ENCODE assay signal across 8 cellular contexts in genomic region chr11:107598225-107599139, GRCh38. TPM values are rescaled to one million over a fixed set of nuclear protein-coding genes. Genes with fewer than 3 reads are reported as not detected.
DNase-seq lines count a peak whose midpoint lies in the region; ATAC-seq, FAIRE-seq and TF ChIP-seq lines count a peak whose summit lies in the region.

No MANE protein-coding gene starts in this region.

- H3K9ac ChIP-seq in Loucy (ENCODE audit: low read depth, low read length, poor library complexity, severe bottlenecking) (no peak overlapping the region), endothelial cell of umbilical vein (replicated peaks; ENCODE audit: extremely low read depth, insufficient read depth, low read length) (no peak overlapping the region)

- no peak overlapping the region for H3K4me3 Mint-ChIP-seq in natural killer cell treated with Interleukin-12 subunit alpha and Interleukin-12 subunit beta and Interleukin-15 and Interleukin-18, amount 100 ng/mL, for 72 hours

- no peaks in the 10 kb centered on the region for H3K9me2 ChIP-seq in Loucy (replicated peaks; ENCODE audit: low read depth, low read length)

- no peak overlapping the region for H2AFZ ChIP-seq in Loucy (ENCODE audit: low read length)
- H2AFZ ChIP-seq in endothelial cell of umbilical vein (ENCODE audit: low read depth, low read length) = no peak overlapping the region

- H3K27ac ChIP-seq in endothelial cell of umbilical vein (ENCODE audit: insufficient read depth, low read depth, low read length) (no peak overlapping the region), thyroid gland (no peak overlapping the region)

- DNase-seq in DMS53 (lab: John Stamatoyannopoulos, UW) (peak; percentile 51), DMS53 treated with DMSO at 0.1 percent for 48 hours (lab: John Stamatoyannopoulos, UW; ENCODE audit: unreplicated experiment) (no peak), endothelial cell of umbilical vein (ENCODE audit: low read depth, low spot score) (peak; percentile 63), thyroid gland (peak; percentile 17 to 32)
- no peak for DNase-seq in natural killer cell treated with Interleukin-12 subunit alpha and Interleukin-12 subunit beta and Interleukin-15 and Interleukin-18, amount 100 ng/mL, for 72 hours (ENCODE audit: low spot score)

- POLR2A ChIA-PET in endothelial cell of umbilical vein (lab: Charles Lee) = no interaction called here

- CTCF ChIA-PET in endothelial cell of umbilical vein (lab: Charles Lee) = interaction anchor here (0.9 to 11.8 kb wide), 9 partner anchors 10 to 89 kb away, joined by 3 to 177 read pairs (median 8); no protein-coding TSS in a partner anchor

- TF ChIP-seq POLR2A in endothelial cell of umbilical vein (IDR thresholded peaks at IDR 0.05; ENCODE audit: low read depth, low read length) = no peak
- TF ChIP-seq POLR2A in thyroid gland (IDR thresholded peaks at IDR 0.05) = no peak

- no TSS peak for BruUV-seq in endothelial cell of umbilical vein (replicated peaks; lab: Mats Ljungman, UMichigan)

- no peaks in the 10 kb centered on the region for H4K20me1 ChIP-seq in Loucy (ENCODE audit: insufficient read depth, low read length, poor library complexity, severe bottlenecking)
- H4K20me1 ChIP-seq in endothelial cell of umbilical vein (replicated peaks; ENCODE audit: control insufficient read depth, extremely low read depth, insufficient read depth, low read length) = no peaks in the 10 kb centered on the region

- H3K9me3 ChIP-seq in Loucy (ENCODE audit: insufficient read depth, low read depth, low read length) = no peaks in the 10 kb centered on the region
- H3K9me3 ChIP-seq in endothelial cell of umbilical vein (replicated peaks; ENCODE audit: control insufficient read depth, insufficient read depth, low read length) = no peaks in the 10 kb centered on the region
- no peaks in the 10 kb centered on the region for H3K9me3 ChIP-seq in thyroid gland

- no peaks in the 10 kb centered on the region for H3K9me3 Mint-ChIP-seq in natural killer cell treated with Interleukin-12 subunit alpha and Interleukin-12 subunit beta and Interleukin-15 and Interleukin-18, amount 100 ng/mL, for 72 hours

- ATAC-seq in GM21515 (IDR thresholded peaks at IDR 0.05; ENCODE audit: unreplicated experiment) (peak; percentile 62), HG03378 (IDR thresholded peaks at IDR 0.05; ENCODE audit: unreplicated experiment) (no peak)
- ATAC-seq in natural killer cell treated with Interleukin-12 subunit alpha and Interleukin-12 subunit beta and Interleukin-15 and Interleukin-18, amount 100 ng/mL, for 72 hours = no peak

- dilution Hi-C loops in endothelial cell of umbilical vein (cut with MboI; ENCODE audit: extremely low pct_ligation_motif_present, low sequenced_read_pairs) = no loop called here

- WGBS in thyroid gland, 2 donors = 60% methylated on average over 6 of the region's 6 CpGs

- H3K27ac Mint-ChIP-seq in natural killer cell treated with Interleukin-12 subunit alpha and Interleukin-12 subunit beta and Interleukin-15 and Interleukin-18, amount 100 ng/mL, for 72 hours = no peak overlapping the region

- H3K36me3 Mint-ChIP-seq in natural killer cell treated with Interleukin-12 subunit alpha and Interleukin-12 subunit beta and Interleukin-15 and Interleukin-18, amount 100 ng/mL, for 72 hours = no peaks in the 10 kb centered on the region

- H3K27me3 Mint-ChIP-seq in natural killer cell treated with Interleukin-12 subunit alpha and Interleukin-12 subunit beta and Interleukin-15 and Interleukin-18, amount 100 ng/mL, for 72 hours = peaks cover 38 to 52% of the 10 kb centered on the region in 2 donors

- FAIRE-seq in endothelial cell of umbilical vein (lab: Jason Lieb, UNC) = peak; percentile 81

- no peak overlapping the region for H3K4me2 ChIP-seq in Loucy (ENCODE audit: low read depth, low read length, poor library complexity, severe bottlenecking)
- H3K4me2 ChIP-seq in endothelial cell of umbilical vein (ENCODE audit: insufficient read depth, low read length) = no peak overlapping the region

- no peaks in the 10 kb centered on the region for H3K79me2 ChIP-seq in Loucy (ENCODE audit: insufficient read depth, low read length)
- no peaks in the 10 kb centered on the region for H3K79me2 ChIP-seq in endothelial cell of umbilical vein (ENCODE audit: control insufficient read depth, insufficient read depth, low read length)

- TF ChIP-seq CTCF in Loucy (conservative IDR thresholded peaks at IDR 0.05; ENCODE audit: low read length) = peak; percentile 67
- peak; percentile 77 to 81 for TF ChIP-seq CTCF in endothelial cell of umbilical vein (IDR thresholded peaks at IDR 0.05; ENCODE audit: extremely low read depth in 1 of 2, insufficient read depth in 1 of 2, low read depth in 1 of 2, low read length in 2 of 2)
- peak in 1 of 6 experiments; percentile 33 for TF ChIP-seq CTCF in thyroid gland (IDR thresholded peaks at IDR 0.05)

- H3F3A ChIP-seq in Loucy (ENCODE audit: low read depth) = no peaks in the 10 kb centered on the region

- H3K4me3 ChIP-seq in Loucy (ENCODE audit: low read length, poor library complexity, severe bottlenecking) (no peak overlapping the region), endothelial cell of umbilical vein (replicated peaks in 1 of 3; ENCODE audit: insufficient read depth in 1 of 3, low read depth in 1 of 3, low read length in 3 of 3) (no peak overlapping the region), thyroid gland (replicated peaks in 1 of 3) (no peak overlapping the region)

- no peaks in the 10 kb centered on the region for H3K4me1 ChIP-seq in Loucy (ENCODE audit: insufficient read depth, low read length, poor library complexity, severe bottlenecking)
- no peaks in the 10 kb centered on the region for H3K4me1 ChIP-seq in endothelial cell of umbilical vein (ENCODE audit: control insufficient read depth, extremely low read depth, insufficient read depth, low read length)
- H3K4me1 ChIP-seq in thyroid gland = no peaks in the 10 kb centered on the region

- intact Hi-C loops in endothelial cell of umbilical vein (cut with micrococcal nuclease) = loop anchor here (1.0 kb wide), 1 partner anchor 91 kb away; no protein-coding TSS in a partner anchor
- intact Hi-C loops in thyroid gland (cut with DNase I) = no loop called here

- H3K9me1 ChIP-seq in endothelial cell of umbilical vein (replicated peaks; ENCODE audit: control insufficient read depth, extremely low read depth, insufficient read depth, low read length) = no peaks in the 10 kb centered on the region

- no peaks in the 10 kb centered on the region for H3K4me1 Mint-ChIP-seq in natural killer cell treated with Interleukin-12 subunit alpha and Interleukin-12 subunit beta and Interleukin-15 and Interleukin-18, amount 100 ng/mL, for 72 hours (ENCODE audit: low read depth in 2 of 2)

- H3K27me3 ChIP-seq in Loucy (ENCODE audit: insufficient read depth, low read length, poor library complexity, severe bottlenecking) = no peaks in the 10 kb centered on the region
- peaks cover 2 to 19% of the 10 kb centered on the region in 2 experiments for H3K27me3 ChIP-seq in endothelial cell of umbilical vein (ENCODE audit: control insufficient read depth in 2 of 2, insufficient read depth in 2 of 2, low read length in 2 of 2)
- no peaks in the 10 kb centered on the region for H3K27me3 ChIP-seq in thyroid gland

- H3K36me3 ChIP-seq in Loucy (ENCODE audit: insufficient read depth, low read length) = no peaks in the 10 kb centered on the region
- H3K36me3 ChIP-seq in endothelial cell of umbilical vein (ENCODE audit: control insufficient read depth in 2 of 2, extremely low read depth in 1 of 2, insufficient read depth in 2 of 2, low read length in 2 of 2) = no peaks in the 10 kb centered on the region
- H3K36me3 ChIP-seq in thyroid gland = no peaks in the 10 kb centered on the region

TF ChIP-seq in endothelial cell of umbilical vein, 7 proteins besides CTCF, POLR2A, EP300 and RAD21:
- no peak for TF ChIP-seq FOS (IDR thresholded peaks at IDR 0.05; ENCODE audit: borderline replicate concordance, insufficient read depth, low read length)
- TF ChIP-seq MAX (IDR thresholded peaks at IDR 0.05; ENCODE audit: insufficient read depth, insufficient read length) = no peak
- TF ChIP-seq JUN (IDR thresholded peaks at IDR 0.05; ENCODE audit: borderline replicate concordance, insufficient read depth, insufficient read length, low read depth) = no peak
- TF ChIP-seq GATA2 (IDR thresholded peaks at IDR 0.05; ENCODE audit: insufficient read depth, insufficient read length, low read depth, low read length) = no peak
- TF ChIP-seq MYC (IDR thresholded peaks at IDR 0.05; ENCODE audit: low read depth, low read length) = no peak
- no peak for TF ChIP-seq POLR2AphosphoS5 (IDR thresholded peaks at IDR 0.05; ENCODE audit: insufficient read depth, low read depth, low read length)
- no peak for TF ChIP-seq EZH2 (IDR thresholded peaks at IDR 0.05; ENCODE audit: borderline replicate concordance, low read depth, low read length, severe bottlenecking)

RNA-seq across cellular contexts. Expression of gene ELMOD1, which starts 7.5 kb away (rescaled TPM):
- total RNA-seq in endothelial cell of umbilical vein = 0.53 and 2.4 TPM in 2 replicates
- polyA plus RNA-seq in endothelial cell of umbilical vein = 0.80 and 1.6 TPM in 2 replicates
- 1.7 and 1.8 TPM in 2 replicates for polyA plus RNA-seq in endothelial cell of umbilical vein (2011; cell fraction: cytosol; rRNA removed)
- polyA plus RNA-seq in endothelial cell of umbilical vein (2011; cell fraction: nucleus; rRNA removed) = 2.2 and 2.9 TPM in 2 replicates
- 24.3 and 30.3 TPM in 2 replicates for polyA plus RNA-seq in endothelial cell of umbilical vein (2012)
- polyA minus RNA-seq in endothelial cell of umbilical vein = 1.4 and 1.6 TPM in 2 replicates
- polyA minus RNA-seq in endothelial cell of umbilical vein (2011; cell fraction: cytosol; rRNA and poly(A)+ RNA removed) = not detected
- polyA minus RNA-seq in endothelial cell of umbilical vein (2011; cell fraction: nucleus; rRNA and poly(A)+ RNA removed) = 2.5 and 3.7 TPM in 2 replicates
- not detected for total RNA-seq in thyroid gland
- total RNA-seq in natural killer cell treated with Interleukin-12 subunit alpha and Interleukin-12 subunit beta and Interleukin-15 and Interleukin-18, amount 100 ng/mL, for 72 hours = not detected

RNA-seq across cellular contexts. Expression of gene ALKBH8, which starts 32.9 kb away (rescaled TPM):
- total RNA-seq in endothelial cell of umbilical vein (9.8 and 10.2 TPM in 2 replicates), thyroid gland (10 to 100 TPM in 3 of 4 donors, 1 to 10 TPM in 1; 7.4 to 11.6 (median 10.9) TPM)
- 1.5 and 2.6 TPM in 2 replicates for polyA plus RNA-seq in endothelial cell of umbilical vein
- polyA plus RNA-seq in endothelial cell of umbilical vein (2011; cell fraction: cytosol; rRNA removed) = 2.9 and 3.3 TPM in 2 replicates
- polyA plus RNA-seq in endothelial cell of umbilical vein (2011; cell fraction: nucleus; rRNA removed) = 5.3 and 11.3 TPM in 2 replicates
- 7.7 and 16.2 TPM in 2 replicates for polyA plus RNA-seq in endothelial cell of umbilical vein (2012)
- polyA minus RNA-seq in endothelial cell of umbilical vein = 7.5 and 10.9 TPM in 2 replicates
- 4.0 TPM for polyA minus RNA-seq in endothelial cell of umbilical vein (2011; cell fraction: cytosol; rRNA and poly(A)+ RNA removed)
- 10.4 and 13.1 TPM in 2 replicates for polyA minus RNA-seq in endothelial cell of umbilical vein (2011; cell fraction: nucleus; rRNA and poly(A)+ RNA removed)
- total RNA-seq in natural killer cell treated with Interleukin-12 subunit alpha and Interleukin-12 subunit beta and Interleukin-15 and Interleukin-18, amount 100 ng/mL, for 72 hours = 1 to 10 TPM; 8.5 to 9.3 TPM

Comparison
In these comparisons a context has a peak if more than half of its experiments do, and no peak if none do; other contexts are left out.
1. DNase-seq: peak in DMS53 (single experiment), endothelial cell of umbilical vein (single experiment) and thyroid gland (2 of 2); none in DMS53 treated with DMSO at 0.1 percent for 48 hours (single experiment) and natural killer cell treated with Interleukin-12 subunit alpha and Interleukin-12 subunit beta and Interleukin-15 and Interleukin-18, amount 100 ng/mL, for 72 hours (single experiment).